Comparison of ENCODE assay signal across 19 cellular contexts in the genomic region with DNA sequence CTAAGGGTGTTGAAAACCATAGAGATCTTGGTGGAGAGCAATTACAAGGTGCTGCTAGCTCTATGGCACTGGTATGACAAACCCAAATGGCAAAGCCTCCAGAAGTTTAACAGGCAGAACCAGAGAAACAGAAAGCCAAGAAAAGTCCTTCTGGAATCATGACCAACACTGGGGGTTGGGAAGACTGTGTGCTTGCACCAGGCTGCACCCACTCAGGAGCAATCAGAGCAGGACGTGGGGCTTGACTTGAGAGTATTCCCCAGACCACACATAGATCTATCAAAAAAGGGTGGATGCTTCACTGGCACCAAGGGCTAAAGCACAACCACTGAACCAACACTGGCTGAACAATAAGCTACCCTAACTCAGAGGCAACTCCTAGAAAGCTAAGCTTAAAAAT. TPM values are rescaled to one million over a fixed set of nuclear protein-coding genes. Genes with fewer than 3 reads are reported as not detected.
DNase-seq lines count a peak whose midpoint lies in the region; ATAC-seq, FAIRE-seq and TF ChIP-seq lines count a peak whose summit lies in the region.
"Had no signal": no experiment of that assay in that cellular context is flagged by ENCODE, and none has a peak within 500 bp of the region (broad histone marks: within the 10 kb centered on the region; RNA-seq: fewer than 3 reads in every experiment).

No MANE protein-coding gene starts in this region.

- no peak overlapping the region for H3K27ac ChIP-seq in CD4-positive, CD25-positive, alpha-beta regulatory T cell (ENCODE audit: insufficient read depth, low read length, poor library complexity, severe bottlenecking)
- no peak overlapping the region for H3K27ac ChIP-seq in GM23338 (ENCODE audit: low read depth)
- H3K27ac ChIP-seq in esophagus (ENCODE audit: low read depth in 2 of 2, low read length in 1 of 2): peak overlapping the region; percentile 59 to 68
- no peak overlapping the region for H3K27ac ChIP-seq in trophoblast cell (ENCODE audit: low read depth, low read length)
- H3K27ac ChIP-seq: BLaER1 treated with 17β-estradiol and CSF1 and Interleukin-3, amounts not matched to agents 10 nM and 100 nM; SK-N-MC had no signal

- H2AK5ac ChIP-seq in trophoblast cell (ENCODE audit: low read length): peak overlapping the region; percentile 29

- peaks cover 31% of the 10 kb centered on the region for H3K36me3 Mint-ChIP-seq in CD4-positive, CD25-positive, alpha-beta regulatory T cell
- peaks cover 27% of the 10 kb centered on the region for H3K36me3 Mint-ChIP-seq in GM23338 (ENCODE audit: low read depth)

- H3K27ac Mint-ChIP-seq in CD4-positive, CD25-positive, alpha-beta regulatory T cell: peak overlapping the region in 2 of 3 donors; percentile 38 to 66
- H3K27ac Mint-ChIP-seq in GM23338: peak overlapping the region; percentile 36; the same call in 1 of the 2 replicates
- H3K27ac Mint-ChIP-seq: CD8-positive, alpha-beta T cell had no signal

- H2AFZ ChIP-seq in GM23338 (no peak overlapping the region), trophoblast cell (ENCODE audit: insufficient read depth, low read length, poor library complexity) (no peak overlapping the region)

- H2BK5ac ChIP-seq in trophoblast cell (ENCODE audit: low read depth, low read length, poor library complexity): no peak overlapping the region

- H3K27me3 Mint-ChIP-seq in CD4-positive, CD25-positive, alpha-beta regulatory T cell: no peaks in the 10 kb centered on the region
- no peaks in the 10 kb centered on the region for H3K27me3 Mint-ChIP-seq in GM23338 (ENCODE audit: insufficient read depth, low read depth, poor library complexity)

- H3K79me1 ChIP-seq in trophoblast cell (ENCODE audit: low read length): no peaks in the 10 kb centered on the region

- no peak for FAIRE-seq in GM12891 (lab: Jason Lieb, UNC)
- FAIRE-seq: GM12892, H1 had no signal

- no peak overlapping the region for H4K12ac ChIP-seq in trophoblast cell (ENCODE audit: low read depth, low read length)

- no peak overlapping the region for H2BK120ac ChIP-seq in trophoblast cell (ENCODE audit: insufficient read depth, low read length, poor library complexity)

- ATAC-seq in CD4-positive, CD25-positive, alpha-beta regulatory T cell (ENCODE audit: low read depth in 2 of 2): no peak
- ATAC-seq in GM23338: no peak
- ATAC-seq: CD8-positive, alpha-beta T cell had no signal

- no peak overlapping the region for H3K23ac ChIP-seq in trophoblast cell (ENCODE audit: low read length)

- no peak for DNase-seq in CD4-positive, CD25-positive, alpha-beta regulatory T cell
- DNase-seq in GM23338 (ENCODE audit: low spot score) (no peak), trophoblast cell (no peak), AG20443 (ENCODE audit: low spot score) (no peak), kidney glomerular epithelial cell (lab: John Stamatoyannopoulos, UW) (no peak), GM12891 (ENCODE audit: insufficient read length, low spot score) (no peak)
- DNase-seq: CD8-positive, alpha-beta T cell; DND-41; Karpas-422; NCI-H1694; NCI-H2081 treated with DMSO at 0.1 percent for 48 hours; NCI-H2171 treated with DMSO at 0.1 percent for 48 hours; OCI-M1; SHP77 treated with DMSO at 0.1 percent for 48 hours had no signal

- H3K9ac ChIP-seq in trophoblast cell (ENCODE audit: low read length): no peak overlapping the region
- H3K9ac ChIP-seq: BLaER1 treated with 17β-estradiol and CSF1 and Interleukin-3, amounts not matched to agents 10 nM and 100 nM had no signal

- peak overlapping the region; percentile 53 for H3K18ac ChIP-seq in trophoblast cell (ENCODE audit: low read length)

- peak overlapping the region; percentile 36 for H3K4ac ChIP-seq in trophoblast cell (ENCODE audit: low read depth, low read length)

- no peaks in the 10 kb centered on the region; the same call in 1 of the 2 replicates for H3K79me2 ChIP-seq in GM23338 (replicated peaks; ENCODE audit: insufficient read depth)
- no peaks in the 10 kb centered on the region for H3K79me2 ChIP-seq in trophoblast cell (ENCODE audit: control insufficient read depth, insufficient read depth, low read length, poor library complexity)

- TF ChIP-seq POLR2A in GM12891 (IDR thresholded peaks at IDR 0.05; ENCODE audit: low read depth, low read length): no peak

- no peak overlapping the region for H4K8ac ChIP-seq in trophoblast cell (ENCODE audit: low read depth, low read length)

- no peak for TF ChIP-seq CTCF in GM23338 (conservative IDR thresholded peaks at IDR 0.05; ENCODE audit: low read depth in 2 of 2)

- H3K36me3 ChIP-seq in CD4-positive, CD25-positive, alpha-beta regulatory T cell (ENCODE audit: control insufficient read depth, insufficient read depth, low read length): peaks cover 41% of the 10 kb centered on the region
- H3K36me3 ChIP-seq in GM23338 (ENCODE audit: insufficient read depth) (peaks cover 4% of the 10 kb centered on the region; the same call in 1 of the 2 replicates), esophagus (ENCODE audit: control insufficient read depth in 2 of 2, insufficient read depth in 2 of 2, low read length in 1 of 2) (peaks cover 4 to 8% of the 10 kb centered on the region in 2 donors), trophoblast cell (ENCODE audit: control insufficient read depth in 1 of 2, insufficient read depth in 2 of 2, low read length in 2 of 2) (peaks cover 8 to 11% of the 10 kb centered on the region in 2 experiments)

- H3K4me3 Mint-ChIP-seq in CD4-positive, CD25-positive, alpha-beta regulatory T cell: no peak overlapping the region
- H3K4me3 Mint-ChIP-seq in GM23338: no peak overlapping the region
- H3K4me3 Mint-ChIP-seq: CD8-positive, alpha-beta T cell had no signal

- no peak overlapping the region for H3K4me3 ChIP-seq in CD4-positive, CD25-positive, alpha-beta regulatory T cell (ENCODE audit: low read depth, low read length)
- no peak overlapping the region for H3K4me3 ChIP-seq in GM23338
- H3K4me3 ChIP-seq in esophagus (ENCODE audit: low read depth in 1 of 2, low read length in 2 of 2): no peak overlapping the region
- no peak overlapping the region for H3K4me3 ChIP-seq in trophoblast cell (ENCODE audit: low read depth, low read length)
- H3K4me3 ChIP-seq: BLaER1 treated with 17β-estradiol and CSF1 and Interleukin-3, amounts not matched to agents 10 nM and 100 nM; SK-N-MC had no signal

- H3K9me3 Mint-ChIP-seq in CD4-positive, CD25-positive, alpha-beta regulatory T cell: no peaks in the 10 kb centered on the region
- no peaks in the 10 kb centered on the region for H3K9me3 Mint-ChIP-seq in GM23338
- H3K9me3 Mint-ChIP-seq: CD8-positive, alpha-beta T cell had no signal

- no peaks in the 10 kb centered on the region for H4K20me1 ChIP-seq in GM23338 (replicated peaks; ENCODE audit: insufficient read depth)
- H4K20me1 ChIP-seq: BLaER1 treated with 17β-estradiol and CSF1 and Interleukin-3, amounts not matched to agents 10 nM and 100 nM had no signal

- no peaks in the 10 kb centered on the region for H3K27me3 ChIP-seq in CD4-positive, CD25-positive, alpha-beta regulatory T cell (ENCODE audit: control insufficient read depth, insufficient read depth, low read length)
- no peaks in the 10 kb centered on the region for H3K27me3 ChIP-seq in GM23338 (ENCODE audit: insufficient read depth)
- no peaks in the 10 kb centered on the region for H3K27me3 ChIP-seq in esophagus (ENCODE audit: control insufficient read depth in 1 of 2, insufficient read depth in 2 of 2, low read length in 2 of 2)
- H3K27me3 ChIP-seq in trophoblast cell (ENCODE audit: insufficient read depth, low read length): no peaks in the 10 kb centered on the region
- H3K27me3 ChIP-seq: BLaER1 treated with 17β-estradiol and CSF1 and Interleukin-3, amounts not matched to agents 10 nM and 100 nM had no signal

- H3K9me2 ChIP-seq in GM23338 (ENCODE audit: insufficient read depth): no peaks in the 10 kb centered on the region

- no peaks in the 10 kb centered on the region for H3K9me3 ChIP-seq in CD4-positive, CD25-positive, alpha-beta regulatory T cell (ENCODE audit: control insufficient read depth in 2 of 2, low read length in 2 of 2)
- H3K9me3 ChIP-seq in esophagus (ENCODE audit: control insufficient read depth in 2 of 2, insufficient read depth in 1 of 2, low read depth in 1 of 2, low read length in 1 of 2) (no peaks in the 10 kb centered on the region), trophoblast cell (ENCODE audit: insufficient read depth, low read depth, low read length) (no peaks in the 10 kb centered on the region)
- H3K9me3 ChIP-seq: BLaER1 treated with 17β-estradiol and CSF1 and Interleukin-3, amounts not matched to agents 10 nM and 100 nM had no signal

- 71 to 85% methylated on average over 1 of the region's 1 CpG for WGBS in esophagus, 2 donors
- WGBS in trophoblast cell (ENCODE audit: extremely low coverage, insufficient coverage, insufficient read length): no CpG with 5 or more reads among the region's 1 CpG

- H3K4me2 ChIP-seq in GM23338 (no peak overlapping the region), trophoblast cell (ENCODE audit: low read length) (no peak overlapping the region)
- H3K4me2 ChIP-seq: BLaER1 treated with 17β-estradiol and CSF1 and Interleukin-3, amounts not matched to agents 10 nM and 100 nM had no signal

- H3K14ac ChIP-seq in trophoblast cell (ENCODE audit: low read length): no peak overlapping the region

- H3K4me1 Mint-ChIP-seq in CD4-positive, CD25-positive, alpha-beta regulatory T cell: peaks cover 0 to 7% (median 5%) of the 10 kb centered on the region in 4 donors
- H3K4me1 Mint-ChIP-seq in GM23338: peaks cover 16% of the 10 kb centered on the region

- H4K91ac ChIP-seq in trophoblast cell (ENCODE audit: low read depth, low read length): no peak overlapping the region

- H3K4me1 ChIP-seq in CD4-positive, CD25-positive, alpha-beta regulatory T cell (ENCODE audit: control insufficient read depth, insufficient read depth, low read length, poor library complexity, severe bottlenecking): no peaks in the 10 kb centered on the region
- peaks cover 23% of the 10 kb centered on the region for H3K4me1 ChIP-seq in GM23338 (ENCODE audit: insufficient read depth)
- peaks cover 0 to 3% of the 10 kb centered on the region in 2 donors for H3K4me1 ChIP-seq in esophagus (ENCODE audit: control insufficient read depth in 2 of 2, insufficient read depth in 2 of 2, low read length in 1 of 2)
- H3K4me1 ChIP-seq in trophoblast cell (ENCODE audit: control insufficient read depth in 1 of 2, insufficient read depth in 2 of 2, low read length in 2 of 2): peaks cover 4 to 5% of the 10 kb centered on the region in 2 experiments
- H3K4me1 ChIP-seq: BLaER1 treated with 17β-estradiol and CSF1 and Interleukin-3, amounts not matched to agents 10 nM and 100 nM had no signal

- H2BK12ac ChIP-seq in trophoblast cell (ENCODE audit: low read length): no peak overlapping the region

- 0 out of 2 replicates have a peak, but pooled peaks cover 2% of the 10 kb centered on the region for H3F3A ChIP-seq in GM23338 (replicated peaks; ENCODE audit: low read depth)

RNA-seq across cellular contexts. Expression of a gene that starts 20.0 kb away (rescaled TPM):
- total RNA-seq in CD4-positive, CD25-positive, alpha-beta regulatory T cell: 169 TPM
- polyA plus RNA-seq in CD4-positive, CD25-positive, alpha-beta regulatory T cell: 10 to 100 TPM; 41.2 to 61.9 (median 52.4) TPM
- total RNA-seq in GM23338 (2014; rRNA removed; shearing (Covaris generic)): 143 and 200 TPM in 2 replicates
- polyA plus RNA-seq in GM23338 (2016; fragmentation: Nextera tagmentation; extraction: Ambion mirVana) (114 and 121 TPM in 2 replicates), esophagus (100 to 1,000 TPM; 290 to 298 TPM)
- polyA plus RNA-seq in trophoblast cell (2013): 110 and 115 TPM in 2 replicates
- 196 TPM for polyA plus RNA-seq in GM12891 (2012; ENCODE audit: low read depth, missing spikeins)

RNA-seq across cellular contexts. Expression of a gene that starts 47.5 kb away (rescaled TPM):
- total RNA-seq in CD4-positive, CD25-positive, alpha-beta regulatory T cell: 8.6 TPM
- polyA plus RNA-seq in CD4-positive, CD25-positive, alpha-beta regulatory T cell: 10 to 100 TPM; 19.7 to 30.0 (median 24.9) TPM
- total RNA-seq in GM23338 (2014; rRNA removed; shearing (Covaris generic)): 28.9 and 29.6 TPM in 2 replicates
- 23.5 and 24.6 TPM in 2 replicates for polyA plus RNA-seq in GM23338 (2016; fragmentation: Nextera tagmentation; extraction: Ambion mirVana)
- 10 to 100 TPM; 20.3 to 27.0 TPM for polyA plus RNA-seq in esophagus
- polyA plus RNA-seq in trophoblast cell (2013): 26.6 and 28.6 TPM in 2 replicates
- polyA plus RNA-seq in GM12891 (2012; ENCODE audit: low read depth, missing spikeins): 17.2 TPM

Comparison
In these comparisons a context has a peak if more than half of its experiments do, and no peak if none do; other contexts are left out.
1. H3K27ac ChIP-seq: peak in esophagus (2 of 2); none in CD4-positive, CD25-positive, alpha-beta regulatory T cell (single experiment), GM23338 (single experiment) and trophoblast cell (single experiment).